14 cellular contexts compared by ENCODE assay signal in the genomic region with DNA sequence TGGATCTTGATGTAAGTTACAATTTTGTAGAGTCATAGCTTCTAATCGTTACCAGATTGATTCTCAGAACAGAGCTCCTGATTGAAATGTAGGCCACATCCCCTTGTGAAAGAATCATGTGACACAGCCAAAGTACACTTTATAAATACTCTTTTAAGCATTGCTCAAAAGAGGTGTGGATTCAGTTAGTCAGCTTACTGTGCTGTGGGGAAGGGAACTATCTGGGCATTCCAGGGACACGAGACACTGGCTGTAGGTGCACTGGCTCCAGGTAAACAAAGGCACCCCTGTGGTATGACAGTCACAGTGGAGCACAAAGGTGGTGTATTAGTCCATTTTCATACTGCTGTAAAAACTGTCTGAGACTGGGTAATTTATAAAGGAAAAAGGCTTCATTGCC.
"Had no signal": no experiment of that assay in that cellular context is flagged by ENCODE, and none has a peak within 500 bp of the region (broad histone marks: within the 10 kb centered on the region; RNA-seq: fewer than 3 reads in every experiment).

No MANE protein-coding gene starts in this region.

- DNase-seq: activated CD4-positive, CD25-positive, alpha-beta regulatory T cell treated with anti-CD3 and anti-CD28 coated beads, Interleukin-2, amount 50 U/mL, for 72 hours; activated naive CD4-positive, alpha-beta T cell treated with Interleukin-2 at 50 U/mL for 16 hours; activated T-cell treated with anti-CD3 and anti-CD28 coated beads for 4 hours; cortex of kidney; effector CD4-positive, alpha-beta T cell; gastrocnemius medialis; lower lobe of right lung; nephron progenitor cell; right lobe of liver; stomach had no signal

- H3K9me3 ChIP-seq: gastrocnemius medialis, lower lobe of right lung, prostate gland, right lobe of liver, stomach, thoracic aorta had no signal

- H3K4me3 ChIP-seq: gastrocnemius medialis, lower lobe of right lung, prostate gland, right lobe of liver, stomach, thoracic aorta had no signal

- ATAC-seq: activated T-helper 17 cell treated with anti-CD3 and anti-CD28 coated beads, Interleukin-2, amount 50 U/mL, for 72 hours; gastrocnemius medialis; lower lobe of right lung; right lobe of liver; SK-N-SH treated with all-trans-retinoic acid at 6 μM for 48 hours had no signal

- H3K27me3 ChIP-seq: gastrocnemius medialis, right lobe of liver, stomach had no signal

- H3K27ac ChIP-seq: gastrocnemius medialis, lower lobe of right lung, prostate gland, right lobe of liver, stomach, thoracic aorta had no signal

- H3K4me1 ChIP-seq: gastrocnemius medialis, lower lobe of right lung, prostate gland, right lobe of liver, stomach had no signal

- H3K36me3 ChIP-seq: gastrocnemius medialis, lower lobe of right lung, prostate gland, right lobe of liver, stomach, thoracic aorta had no signal
